Comparison of ENCODE assay signal across 15 cellular contexts in the genomic region with DNA sequence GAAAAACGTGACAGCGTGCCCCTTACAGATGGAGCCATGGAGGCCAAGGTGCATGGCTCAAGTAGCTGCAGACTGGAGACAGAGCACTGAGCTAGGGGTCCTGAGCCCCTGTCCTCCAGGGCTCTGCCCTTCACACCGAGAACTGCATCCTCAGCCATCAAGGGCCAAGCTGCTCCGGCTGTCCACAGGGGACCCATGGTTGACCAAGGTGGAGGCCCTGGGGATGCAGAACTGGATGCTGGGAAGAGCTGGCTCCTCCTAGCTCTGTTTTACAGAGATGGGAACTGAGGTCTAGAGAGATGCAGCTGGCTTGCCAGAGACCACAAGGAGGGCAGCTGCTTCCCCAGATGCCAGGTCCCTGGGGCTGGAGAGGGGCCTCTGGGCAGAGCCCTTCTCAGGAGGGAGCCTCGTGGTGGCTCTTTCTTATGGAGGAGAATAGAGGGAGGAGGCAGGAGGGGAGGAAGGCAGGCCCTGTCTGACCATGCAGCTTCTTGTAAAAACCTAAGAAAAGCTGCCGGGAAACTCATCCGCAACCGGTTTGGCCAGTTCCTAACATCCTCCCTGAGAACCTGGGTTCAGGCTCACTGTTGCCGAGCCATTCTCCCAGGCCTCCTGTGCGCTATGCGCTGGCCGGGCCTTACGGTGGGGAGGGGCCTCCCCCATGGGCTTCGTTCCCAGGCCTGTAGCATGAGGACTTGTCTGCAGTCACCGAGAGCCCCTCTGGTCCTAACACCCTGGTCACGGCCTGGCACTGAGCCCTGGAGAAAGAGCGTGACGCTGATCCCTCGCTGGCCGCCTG.
A peak's percentile ranks its signal among the peaks of the same experiment; 100 is the strongest.
DNase-seq lines count a peak whose midpoint lies in the region; TF ChIP-seq lines count a peak whose summit lies in the region.
"Had no signal": no experiment of that assay in that cellular context is flagged by ENCODE, and none has a peak within 500 bp of the region (broad histone marks: within the 10 kb centered on the region; RNA-seq: fewer than 3 reads in every experiment).

No MANE protein-coding gene starts in this region.

- peaks cover 17% of the 10 kb centered on the region for H3K27me3 Mint-ChIP-seq in chondrocyte (ENCODE audit: low read depth)

- no peaks in the 10 kb centered on the region for H3K4me1 Mint-ChIP-seq in chondrocyte (ENCODE audit: low read depth)
- H3K4me1 Mint-ChIP-seq: neural crest cell had no signal

- DNase-seq in NCI-H748 (lab: John Stamatoyannopoulos, UW; ENCODE audit: unreplicated experiment), result peak; percentile 76
- no peak for DNase-seq in NCI-H748 treated with DMSO at 0.1 percent for 48 hours (lab: John Stamatoyannopoulos, UW)
- peak; percentile 79 for DNase-seq in chondrocyte (ENCODE audit: low spot score)
- peak; percentile 73 for DNase-seq in left kidney (ENCODE audit: low read depth, low spot score)
- DNase-seq in ureter (ENCODE audit: low spot score), result peak; percentile 85
- DNase-seq in KBM-7, result no peak
- DNase-seq in HK-2 (ENCODE audit: unreplicated experiment), result no peak
- no peak for DNase-seq in globus pallidus (ENCODE audit: low spot score)
- DNase-seq: activated naive CD4-positive, alpha-beta T cell treated with anti-CD3 and anti-CD28 coated beads, Interleukin-2, amount 50 U/mL, for 16 hours; cerebellar nuclear complex; NCI-H1048; NCI-H82; T1000; transverse colon had no signal

- no peaks in the 10 kb centered on the region for H3K9me3 Mint-ChIP-seq in chondrocyte (ENCODE audit: low read depth)
- H3K9me3 Mint-ChIP-seq: neural crest cell had no signal

- H3K36me3 Mint-ChIP-seq in chondrocyte (ENCODE audit: low read depth), result no peaks in the 10 kb centered on the region

- H3K27ac Mint-ChIP-seq in chondrocyte (ENCODE audit: unreplicated experiment), result no peak overlapping the region

- no peak for TF ChIP-seq CTCF in chondrocyte (IDR thresholded peaks at IDR 0.05)

- in situ Hi-C loops in KBM-7 (cut with MboI; ENCODE audit: low pct_unique_long_range_greater_than_20kb, low sequenced_read_pairs), result no loop called here

- no peak overlapping the region for H3K4me3 Mint-ChIP-seq in chondrocyte (ENCODE audit: unreplicated experiment)
- H3K4me3 Mint-ChIP-seq: neural crest cell had no signal

Comparison
In these comparisons a context has a peak if more than half of its experiments do, and no peak if none do; other contexts are left out.
1. DNase-seq: peak in NCI-H748 (single experiment), chondrocyte (single experiment), left kidney (single experiment) and ureter (single experiment); none in NCI-H748 treated with DMSO at 0.1 percent for 48 hours (single experiment), KBM-7 (single experiment), HK-2 (single experiment) and globus pallidus (single experiment).